ENCODE assay signal across 1 cellular context in genomic region chr11:30488304-30488998, GRCh38.
A peak's percentile ranks its signal among the peaks of the same experiment; 100 is the strongest.
TF ChIP-seq lines count a peak whose summit lies in the region.

No MANE protein-coding gene starts in this region.

TF ChIP-seq in HepG2, 621 proteins besides CTCF, POLR2A, EP300 and RAD21 (continued from another document and continues in another):
- TF ChIP-seq ZBTB46 (CRISPR knock-in tag; IDR thresholded peaks at IDR 0.05; ENCODE audit: borderline replicate concordance) (no peak), SNAPC2 (CRISPR knock-in tag; IDR thresholded peaks at IDR 0.05) (no peak), HNRNPK (IDR thresholded peaks at IDR 0.05; ENCODE audit: low read depth, low read length, poor library complexity, severe bottlenecking) (no peak), SMAD9 (CRISPR knock-in tag; IDR thresholded peaks at IDR 0.05) (no peak), THAP8 (CRISPR knock-in tag; IDR thresholded peaks at IDR 0.05; ENCODE audit: borderline replicate concordance) (no peak), ZNF879 (CRISPR knock-in tag; IDR thresholded peaks at IDR 0.05) (no peak), SP140L (CRISPR knock-in tag; IDR thresholded peaks at IDR 0.05; ENCODE audit: borderline replicate concordance) (0 out of 2 replicates have a peak, but pooled peaks have one; percentile 28), FOXA3 (CRISPR knock-in tag; IDR thresholded peaks at IDR 0.05) (peak; percentile 93), HMG20B (CRISPR knock-in tag; conservative IDR thresholded peaks at IDR 0.05) (no peak), ELF4 (CRISPR knock-in tag; IDR thresholded peaks at IDR 0.05; ENCODE audit: borderline replicate concordance) (no peak), ZNF567 (CRISPR knock-in tag; IDR thresholded peaks at IDR 0.05; ENCODE audit: borderline replicate concordance) (no peak), NFAT5 (CRISPR knock-in tag; IDR thresholded peaks at IDR 0.05) (no peak), ZNF691 (CRISPR knock-in tag; IDR thresholded peaks at IDR 0.05; ENCODE audit: borderline replicate concordance, low read depth) (no peak), CSRNP2 (CRISPR knock-in tag; conservative IDR thresholded peaks at IDR 0.05; ENCODE audit: low read depth) (no peak), BRF2 (CRISPR knock-in tag; IDR thresholded peaks at IDR 0.05) (no peak), MXD4 (CRISPR knock-in tag; IDR thresholded peaks at IDR 0.05) (no peak), ZMAT3 (CRISPR knock-in tag; conservative IDR thresholded peaks at IDR 0.05) (no peak), KLF12 (CRISPR knock-in tag; IDR thresholded peaks at IDR 0.05; ENCODE audit: borderline replicate concordance) (no peak), ZNF337 (CRISPR knock-in tag; IDR thresholded peaks at IDR 0.05; ENCODE audit: borderline replicate concordance, low read depth) (no peak), ZSCAN9 (CRISPR knock-in tag; IDR thresholded peaks at IDR 0.05; ENCODE audit: borderline replicate concordance) (no peak; the same call in 1 of the 2 replicates), HNRNPUL1 (IDR thresholded peaks at IDR 0.05; ENCODE audit: low read depth, low read length) (no peak), ZNF276 (CRISPR knock-in tag; IDR thresholded peaks at IDR 0.05; ENCODE audit: low read depth) (no peak), GZF1 (CRISPR knock-in tag; IDR thresholded peaks at IDR 0.05) (no peak), TSC22D2 (CRISPR knock-in tag; IDR thresholded peaks at IDR 0.05; ENCODE audit: borderline replicate concordance) (no peak), ZNF224 (CRISPR knock-in tag; IDR thresholded peaks at IDR 0.05) (no peak), ZNF746 (CRISPR knock-in tag; IDR thresholded peaks at IDR 0.05) (no peak), ZNF383 (CRISPR knock-in tag; IDR thresholded peaks at IDR 0.05; ENCODE audit: borderline replicate concordance) (no peak), ZNF225 (CRISPR knock-in tag; IDR thresholded peaks at IDR 0.05) (no peak), DNMT3B (CRISPR knock-in tag; conservative IDR thresholded peaks at IDR 0.05) (no peak), KLF15 (CRISPR knock-in tag; IDR thresholded peaks at IDR 0.05; ENCODE audit: borderline replicate concordance) (no peak), SIX4 (CRISPR knock-in tag; IDR thresholded peaks at IDR 0.05) (peak; percentile 92), PAWR (CRISPR knock-in tag; IDR thresholded peaks at IDR 0.05; ENCODE audit: borderline replicate concordance) (no peak), ETV6 (CRISPR knock-in tag; conservative IDR thresholded peaks at IDR 0.05) (no peak), IRF9 (CRISPR knock-in tag; IDR thresholded peaks at IDR 0.05; ENCODE audit: borderline replicate concordance) (no peak), SKIL (CRISPR knock-in tag; IDR thresholded peaks at IDR 0.05; ENCODE audit: borderline replicate concordance) (no peak), ZNF589 (CRISPR knock-in tag; conservative IDR thresholded peaks at IDR 0.05) (no peak), ETV5 (CRISPR knock-in tag; IDR thresholded peaks at IDR 0.05; ENCODE audit: borderline replicate concordance) (no peak), BORCS8-MEF2B (CRISPR knock-in tag; IDR thresholded peaks at IDR 0.05) (no peak), SIN3B (IDR thresholded peaks at IDR 0.05; ENCODE audit: low read length) (no peak), KLF6 (CRISPR knock-in tag; IDR thresholded peaks at IDR 0.05) (no peak), ZFP1 (CRISPR knock-in tag; IDR thresholded peaks at IDR 0.05) (peak; percentile 58; the same call in 1 of the 2 replicates), KDM5B (CRISPR knock-in tag; IDR thresholded peaks at IDR 0.05; ENCODE audit: borderline replicate concordance) (no peak), TP53 (CRISPR knock-in tag; conservative IDR thresholded peaks at IDR 0.05) (no peak), REXO4 (CRISPR knock-in tag; IDR thresholded peaks at IDR 0.05; ENCODE audit: borderline replicate concordance) (no peak), RFX1 (IDR thresholded peaks at IDR 0.05) (no peak), ZMYM4 (CRISPR knock-in tag; IDR thresholded peaks at IDR 0.05) (peak; percentile 66; the same call in 1 of the 2 replicates), HOMEZ (CRISPR knock-in tag; IDR thresholded peaks at IDR 0.05; ENCODE audit: low read depth) (peak; percentile 58; the same call in 1 of the 2 replicates)
